ENCODE assay signal across 8 cellular contexts in the genomic region with DNA sequence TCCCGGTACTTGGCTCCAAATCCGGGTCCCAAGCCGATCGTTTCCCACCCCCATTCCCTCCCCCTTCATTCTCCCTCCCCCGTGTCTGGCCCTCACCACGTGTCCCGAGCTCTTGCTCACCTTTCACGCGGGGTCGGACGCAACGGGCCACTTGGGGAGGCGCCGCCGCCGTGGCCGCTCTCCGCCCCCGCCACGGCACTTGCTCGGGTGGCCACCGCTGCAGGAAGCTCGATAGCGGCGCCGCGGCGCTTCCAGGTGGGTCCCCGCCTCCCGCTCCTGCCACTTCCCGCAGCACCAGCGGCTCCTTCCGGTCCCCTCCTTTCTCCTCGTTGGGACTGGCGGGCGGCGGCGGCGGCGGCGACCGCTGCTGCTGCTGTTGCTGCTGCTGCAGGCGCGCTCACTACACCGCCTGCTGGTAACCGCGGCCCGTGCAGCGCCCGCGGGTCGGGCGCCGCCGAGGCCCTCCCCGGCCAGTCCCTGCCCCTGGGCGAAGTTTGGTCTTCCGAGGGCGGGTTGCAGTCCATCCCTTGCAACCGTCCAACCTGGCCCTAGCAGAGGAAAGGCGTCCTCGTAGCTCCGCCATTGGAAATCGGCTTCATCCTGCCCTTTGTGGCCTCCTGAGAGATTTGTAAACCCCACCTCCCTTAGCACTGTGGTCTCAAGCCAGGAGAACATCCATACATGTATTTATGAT. TPM values are rescaled to one million over a fixed set of nuclear protein-coding genes. Genes with fewer than 3 reads are reported as not detected.
DNase-seq lines count a peak whose midpoint lies in the region; ATAC-seq and TF ChIP-seq lines count a peak whose summit lies in the region.

No MANE protein-coding gene starts in this region.

- ATAC-seq in GM19372 (IDR thresholded peaks at IDR 0.05; ENCODE audit: low read depth, unreplicated experiment) = peak; percentile 73
- ATAC-seq in HG03521 (IDR thresholded peaks at IDR 0.05; ENCODE audit: unreplicated experiment) = peak; percentile 78
- ATAC-seq in right lobe of liver = peak; percentile 86 to 95 (median 88)

- whole genome bisulfite sequencing in right lobe of liver (ENCODE audit: insufficient coverage, low coverage, low lambda C conversion rate, missing lambda C conversion rate) = 0% methylated on average over 24 of the region's 64 CpGs

- peaks cover 47% of the 10 kb centered on the region for H3K4me1 Mint-ChIP-seq in dendritic cell treated with granulocyte-macrophage colony-stimulating factor and Interleukin-4, amounts not matched to agents 40 ng/mL and 50 ng/mL, for 4 days (ENCODE audit: low read depth)

- H3K27ac Mint-ChIP-seq in dendritic cell treated with granulocyte-macrophage colony-stimulating factor and Interleukin-4, amounts not matched to agents 40 ng/mL and 50 ng/mL, for 4 days = peak overlapping the region; percentile 97

- H3K9me3 Mint-ChIP-seq in dendritic cell treated with granulocyte-macrophage colony-stimulating factor and Interleukin-4, amounts not matched to agents 40 ng/mL and 50 ng/mL, for 4 days = no peaks in the 10 kb centered on the region

- peaks cover 0 to 38% (median 5%) of the 10 kb centered on the region in 4 donors for H3K4me1 ChIP-seq in right lobe of liver

- peak; percentile 95 for DNase-seq in CD1c-positive myeloid dendritic cell (ENCODE audit: extremely low spot score)
- peak; percentile 90 for DNase-seq in NCI-H526 treated with DMSO at 0.1 percent for 48 hours (lab: John Stamatoyannopoulos, UW)
- peak; percentile 88 for DNase-seq in activated CD4-positive, alpha-beta T cell treated with anti-CD3 and anti-CD28 coated beads, Interleukin-2, amount 50 U/mL, for 1 hour
- peak; percentile 96 for DNase-seq in right lobe of liver
- DNase-seq in stimulated activated CD4-positive, alpha-beta T cell treated with anti-CD3 and anti-CD28 coated beads, Interleukin-4, amount 100 ng/mL, for 24 hours = peak; percentile 93

- no peaks in the 10 kb centered on the region for H3K27me3 Mint-ChIP-seq in dendritic cell treated with granulocyte-macrophage colony-stimulating factor and Interleukin-4, amounts not matched to agents 40 ng/mL and 50 ng/mL, for 4 days

- peak; percentile 95 to 97 (median 96) for TF ChIP-seq CTCF in right lobe of liver (IDR thresholded peaks at IDR 0.05)

- H3K4me3 Mint-ChIP-seq in dendritic cell treated with granulocyte-macrophage colony-stimulating factor and Interleukin-4, amounts not matched to agents 40 ng/mL and 50 ng/mL, for 4 days = peak overlapping the region; percentile 95

- peak; percentile 69 for TF ChIP-seq POLR2A in right lobe of liver (IDR thresholded peaks at IDR 0.05)

- H3K36me3 ChIP-seq in right lobe of liver = no peaks in the 10 kb centered on the region

- no peaks in the 10 kb centered on the region for H3K27me3 ChIP-seq in right lobe of liver

- no peaks in the 10 kb centered on the region for H3K9me3 ChIP-seq in right lobe of liver

- peaks cover 18% of the 10 kb centered on the region for H3K36me3 Mint-ChIP-seq in dendritic cell treated with granulocyte-macrophage colony-stimulating factor and Interleukin-4, amounts not matched to agents 40 ng/mL and 50 ng/mL, for 4 days (ENCODE audit: low read depth)

- peak overlapping the region; percentile 60 to 79 (median 79) for H3K4me3 ChIP-seq in right lobe of liver

- intact Hi-C loops in dendritic cell treated with granulocyte-macrophage colony-stimulating factor and Interleukin-4, amounts not matched to agents 40 ng/mL and 50 ng/mL, for 4 days (cut with micrococcal nuclease) = loop anchor here (2.0 to 10.0 kb wide), 4 partner anchors 74 to 464 kb away; partner anchors contain the start of genes FUBP1, PIGK and USP33
- intact Hi-C loops in right lobe of liver (cut with DNase I) = no loop called here

- H3K27ac ChIP-seq in right lobe of liver = peak overlapping the region; percentile 85 to 90 (median 89)

RNA-seq across cellular contexts. Expression of gene ZZZ3, which starts 0.8 kb away (rescaled TPM):
- 10 to 100 TPM; 19.6 to 34.7 (median 25.9) TPM for total RNA-seq in right lobe of liver

Comparison
In these comparisons a context has a peak if more than half of its experiments do, and no peak if none do; other contexts are left out.
1. Peak in every context shown above with its lines: DNase-seq, ATAC-seq, H3K4me3 ChIP-seq and H3K27ac ChIP-seq.